In the genomic region with DNA sequence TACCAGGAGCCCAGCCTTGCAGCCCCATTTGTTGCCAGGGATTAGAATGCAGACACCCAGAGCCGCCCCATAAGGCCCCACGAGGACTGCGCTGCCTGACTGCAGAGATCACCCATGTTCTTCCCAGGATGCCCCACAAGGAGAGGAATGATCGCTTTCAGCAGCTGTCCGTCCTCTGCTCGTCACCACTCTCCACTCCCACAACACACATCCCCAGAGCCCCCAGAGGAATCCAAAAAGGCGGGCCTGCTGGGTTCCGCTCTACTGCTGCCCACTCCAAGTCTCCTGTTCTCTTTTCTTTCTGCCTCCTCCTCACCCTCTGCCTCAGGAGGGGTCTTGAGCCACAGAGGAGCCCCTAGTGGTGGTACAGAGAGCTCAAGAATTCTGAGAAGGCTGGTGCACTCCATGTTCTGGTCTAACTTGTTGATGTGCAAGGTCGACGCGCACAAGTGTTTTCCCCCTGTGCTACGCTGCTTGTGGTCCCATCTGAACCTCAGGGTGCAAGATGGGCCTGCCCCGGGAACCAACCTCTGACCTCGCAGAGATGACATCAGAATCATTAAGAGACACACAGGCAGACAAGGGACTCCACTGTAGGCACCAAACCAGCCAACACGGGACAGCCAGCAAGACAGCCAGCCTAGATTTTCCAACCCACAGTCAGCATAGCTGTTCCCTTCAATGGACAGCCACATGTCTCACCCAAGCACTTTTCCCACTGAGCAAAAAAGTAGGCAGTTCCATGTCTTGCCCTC, we compare ENCODE assay signal across 1 cellular context.
TF ChIP-seq lines count a peak whose summit lies in the region.

No MANE protein-coding gene starts in this region.

TF ChIP-seq in liver, 16 proteins besides CTCF, POLR2A, EP300 and RAD21 (continued from another document):
- TF ChIP-seq EGR1 (IDR thresholded peaks at IDR 0.05; ENCODE audit: low read depth in 2 of 2) (no peak), NR2F2 (IDR thresholded peaks at IDR 0.05) (no peak), YY1 (IDR thresholded peaks at IDR 0.05) (no peak), TAF1 (conservative IDR thresholded peaks at IDR 0.05) (no peak), JUND (IDR thresholded peaks at IDR 0.05) (no peak)
- TF ChIP-seq, protein P1, sequence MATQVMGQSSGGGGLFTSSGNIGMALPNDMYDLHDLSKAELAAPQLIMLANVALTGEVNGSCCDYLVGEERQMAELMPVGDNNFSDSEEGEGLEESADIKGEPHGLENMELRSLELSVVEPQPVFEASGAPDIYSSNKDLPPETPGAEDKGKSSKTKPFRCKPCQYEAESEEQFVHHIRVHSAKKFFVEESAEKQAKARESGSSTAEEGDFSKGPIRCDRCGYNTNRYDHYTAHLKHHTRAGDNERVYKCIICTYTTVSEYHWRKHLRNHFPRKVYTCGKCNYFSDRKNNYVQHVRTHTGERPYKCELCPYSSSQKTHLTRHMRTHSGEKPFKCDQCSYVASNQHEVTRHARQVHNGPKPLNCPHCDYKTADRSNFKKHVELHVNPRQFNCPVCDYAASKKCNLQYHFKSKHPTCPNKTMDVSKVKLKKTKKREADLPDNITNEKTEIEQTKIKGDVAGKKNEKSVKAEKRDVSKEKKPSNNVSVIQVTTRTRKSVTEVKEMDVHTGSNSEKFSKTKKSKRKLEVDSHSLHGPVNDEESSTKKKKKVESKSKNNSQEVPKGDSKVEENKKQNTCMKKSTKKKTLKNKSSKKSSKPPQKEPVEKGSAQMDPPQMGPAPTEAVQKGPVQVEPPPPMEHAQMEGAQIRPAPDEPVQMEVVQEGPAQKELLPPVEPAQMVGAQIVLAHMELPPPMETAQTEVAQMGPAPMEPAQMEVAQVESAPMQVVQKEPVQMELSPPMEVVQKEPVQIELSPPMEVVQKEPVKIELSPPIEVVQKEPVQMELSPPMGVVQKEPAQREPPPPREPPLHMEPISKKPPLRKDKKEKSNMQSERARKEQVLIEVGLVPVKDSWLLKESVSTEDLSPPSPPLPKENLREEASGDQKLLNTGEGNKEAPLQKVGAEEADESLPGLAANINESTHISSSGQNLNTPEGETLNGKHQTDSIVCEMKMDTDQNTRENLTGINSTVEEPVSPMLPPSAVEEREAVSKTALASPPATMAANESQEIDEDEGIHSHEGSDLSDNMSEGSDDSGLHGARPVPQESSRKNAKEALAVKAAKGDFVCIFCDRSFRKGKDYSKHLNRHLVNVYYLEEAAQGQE (IDR thresholded peaks at IDR 0.05): no peak
